In the genomic region with DNA sequence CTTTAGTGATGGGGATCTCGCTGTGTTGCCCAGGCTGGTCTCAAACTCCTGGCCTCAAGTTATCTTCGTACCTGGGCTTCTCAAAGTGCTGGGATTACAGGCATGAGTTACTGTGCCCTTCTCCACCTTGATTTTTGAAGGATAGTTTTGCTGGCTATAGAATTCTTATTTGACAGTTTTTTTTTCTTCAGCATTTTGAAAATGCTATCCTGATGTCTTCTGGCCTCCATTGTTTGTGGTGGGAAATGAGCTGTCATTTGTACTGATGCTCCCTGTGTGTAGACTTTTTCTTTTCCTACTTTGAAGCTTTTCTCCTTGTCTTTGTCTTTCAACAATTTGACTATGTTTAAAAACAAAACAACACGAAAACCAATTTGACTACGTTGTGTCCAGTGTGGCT, we compare ENCODE assay signal across 2 cellular contexts.
TF ChIP-seq lines count a peak whose summit lies in the region.

No MANE protein-coding gene starts in this region.

TF ChIP-seq in HepG2, 621 proteins besides CTCF, POLR2A, EP300 and RAD21:
- peak; percentile 51; the same call in 1 of the 2 replicates for TF ChIP-seq ZFP1 (CRISPR knock-in tag; IDR thresholded peaks at IDR 0.05)
- no peak for TF ChIP-seq GATAD2A (CRISPR knock-in tag; IDR thresholded peaks at IDR 0.05)
- TF ChIP-seq, protein P1, sequence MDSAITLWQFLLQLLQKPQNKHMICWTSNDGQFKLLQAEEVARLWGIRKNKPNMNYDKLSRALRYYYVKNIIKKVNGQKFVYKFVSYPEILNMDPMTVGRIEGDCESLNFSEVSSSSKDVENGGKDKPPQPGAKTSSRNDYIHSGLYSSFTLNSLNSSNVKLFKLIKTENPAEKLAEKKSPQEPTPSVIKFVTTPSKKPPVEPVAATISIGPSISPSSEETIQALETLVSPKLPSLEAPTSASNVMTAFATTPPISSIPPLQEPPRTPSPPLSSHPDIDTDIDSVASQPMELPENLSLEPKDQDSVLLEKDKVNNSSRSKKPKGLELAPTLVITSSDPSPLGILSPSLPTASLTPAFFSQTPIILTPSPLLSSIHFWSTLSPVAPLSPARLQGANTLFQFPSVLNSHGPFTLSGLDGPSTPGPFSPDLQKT (CRISPR knock-in tag; IDR thresholded peaks at IDR 0.05; ENCODE audit: borderline replicate concordance) = no peak
- TF ChIP-seq ZNF143 (CRISPR knock-in tag; IDR thresholded peaks at IDR 0.05) = no peak
- TF ChIP-seq ZNF382 (CRISPR knock-in tag; IDR thresholded peaks at IDR 0.05; ENCODE audit: borderline replicate concordance) = no peak

TF ChIP-seq in endothelial cell of umbilical vein, 7 proteins besides CTCF, POLR2A, EP300 and RAD21:
- TF ChIP-seq, protein P2, sequence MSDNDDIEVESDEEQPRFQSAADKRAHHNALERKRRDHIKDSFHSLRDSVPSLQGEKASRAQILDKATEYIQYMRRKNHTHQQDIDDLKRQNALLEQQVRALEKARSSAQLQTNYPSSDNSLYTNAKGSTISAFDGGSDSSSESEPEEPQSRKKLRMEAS (IDR thresholded peaks at IDR 0.05; ENCODE audit: insufficient read depth, insufficient read length) = no peak
- TF ChIP-seq POLR2AphosphoS5 (IDR thresholded peaks at IDR 0.05; ENCODE audit: insufficient read depth, low read depth, low read length) = no peak
- TF ChIP-seq FOS (IDR thresholded peaks at IDR 0.05; ENCODE audit: borderline replicate concordance, insufficient read depth, low read length) = no peak
- no peak for TF ChIP-seq MYC (IDR thresholded peaks at IDR 0.05; ENCODE audit: low read depth, low read length)
- no peak for TF ChIP-seq GATA2 (IDR thresholded peaks at IDR 0.05; ENCODE audit: insufficient read depth, insufficient read length, low read depth, low read length)
- no peak for TF ChIP-seq EZH2 (IDR thresholded peaks at IDR 0.05; ENCODE audit: borderline replicate concordance, low read depth, low read length, severe bottlenecking)
- no peak for TF ChIP-seq JUN (IDR thresholded peaks at IDR 0.05; ENCODE audit: borderline replicate concordance, insufficient read depth, insufficient read length, low read depth)
